8 cellular contexts compared by ENCODE assay signal in genomic region chr2:173966274-173967098, GRCh38. TPM values are rescaled to one million over a fixed set of nuclear protein-coding genes. Genes with fewer than 3 reads are reported as not detected.
A peak's percentile ranks its signal among the peaks of the same experiment; 100 is the strongest.
DNase-seq lines count a peak whose midpoint lies in the region; ATAC-seq and TF ChIP-seq lines count a peak whose summit lies in the region.

No MANE protein-coding gene starts in this region.

- ATAC-seq in heart right ventricle = no peak
- no peak for ATAC-seq in lung (ENCODE audit: insufficient read depth, low FRiP score)
- no peak for ATAC-seq in HG02759 (IDR thresholded peaks at IDR 0.05; ENCODE audit: unreplicated experiment)

- in situ Hi-C loops in astrocyte of the cerebellum (cut with HindIII; ENCODE audit: low sequenced_read_pairs) = no loop called here

- H3K9me3 ChIP-seq in heart right ventricle (peaks cover 0 to 4% (median 0%) of the 10 kb centered on the region in 11 donors), lung (ENCODE audit: control insufficient read depth in 2 of 2, insufficient read depth in 1 of 2, low read length in 1 of 2) (no peaks in the 10 kb centered on the region)

- intact Hi-C loops in heart right ventricle (cut with DNase I) = loop anchor here in 6 of 10 donors (2.0 to 10.0 kb wide), 7 partner anchors 22 to 212 kb away; no protein-coding TSS in a partner anchor
- intact Hi-C loops in cardiac septum (cut with DNase I) = no loop called here

- WGBS in heart right ventricle, 2 donors = 56 to 59% methylated on average over 8 of the region's 8 CpGs
- 46 to 54% methylated on average over 8 of the region's 8 CpGs for WGBS in lung, 2 donors
- WGBS in urinary bladder = 48% methylated on average over 8 of the region's 8 CpGs

- H3K27me3 ChIP-seq in heart right ventricle = no peaks in the 10 kb centered on the region
- H3K27me3 ChIP-seq in lung (ENCODE audit: control insufficient read depth, insufficient read depth) = no peaks in the 10 kb centered on the region

- H3K36me3 ChIP-seq in heart right ventricle (peaks cover 0 to 7% (median under 1%) of the 10 kb centered on the region in 9 donors), lung (ENCODE audit: control insufficient read depth in 2 of 2, insufficient read depth in 2 of 2, low read length in 2 of 2) (no peaks in the 10 kb centered on the region), urinary bladder (ENCODE audit: insufficient read depth) (no peaks in the 10 kb centered on the region)

- H3K4me3 ChIP-seq in heart right ventricle (peak overlapping the region; percentile 82 to 100 (median 96)), astrocyte of the cerebellum (ENCODE audit: low read depth, low read length) (peak overlapping the region; percentile 79), lung (no peak overlapping the region), urinary bladder (ENCODE audit: low read depth, low read length) (peak overlapping the region; percentile 97)

- no peak for TF ChIP-seq CTCF in heart right ventricle (IDR thresholded peaks at IDR 0.05)
- TF ChIP-seq CTCF in astrocyte of the cerebellum (IDR thresholded peaks at IDR 0.05; ENCODE audit: low read depth, low read length, missing control alignments) = no peak
- no peak for TF ChIP-seq CTCF in lung (IDR thresholded peaks at IDR 0.05; ENCODE audit: control extremely low read depth, extremely low read depth)

- DNase-seq in heart right ventricle (no peak), cardiac septum (ENCODE audit: low spot score) (no peak), astrocyte of the cerebellum (ENCODE audit: low read depth) (no peak), lung (ENCODE audit: low spot score) (no peak), T1000 (lab: John Stamatoyannopoulos, UW) (no peak), NCI-H2029 treated with DMSO at 0.1 percent for 48 hours (lab: John Stamatoyannopoulos, UW) (no peak)

- H3K4me1 ChIP-seq in heart right ventricle (peaks cover 6 to 38% (median 35%) of the 10 kb centered on the region in 9 donors), lung (ENCODE audit: control insufficient read depth in 2 of 2, insufficient read depth in 2 of 2, low read length in 2 of 2) (peaks cover 0 to 5% of the 10 kb centered on the region in 2 donors), urinary bladder (ENCODE audit: insufficient read depth) (no peaks in the 10 kb centered on the region)

- H3K27ac ChIP-seq in heart right ventricle = peak overlapping the region; percentile 99 to 100 (median 100)
- peak overlapping the region; percentile 98 to 100 for H3K27ac ChIP-seq in lung (ENCODE audit: low read depth in 1 of 2, low read length in 1 of 2)
- H3K27ac ChIP-seq in urinary bladder (ENCODE audit: low read depth) = peak overlapping the region; percentile 99

RNA-seq across cellular contexts. Expression of gene SP3, which starts 1.3 kb away (rescaled TPM):
- total RNA-seq in heart right ventricle = 10 to 100 TPM; 36.4 to 45.7 (median 41.0) TPM
- polyA plus RNA-seq in heart right ventricle = 10 to 100 TPM in 1 of 2 donors, 1 to 10 TPM in 1; 8.6 to 11.6 TPM
- 45.4 TPM for total RNA-seq in cardiac septum
- 100 to 1,000 TPM in 1 of 2 donors, 10 to 100 TPM in 1; 81.4 to 183 TPM for total RNA-seq in lung
- 10 to 100 TPM; 14.5 to 29.0 TPM for polyA plus RNA-seq in lung
- total RNA-seq in urinary bladder = 236 TPM
- polyA plus RNA-seq in urinary bladder = 38.8 TPM
